13 cellular contexts compared by ENCODE assay signal in the genomic region with DNA sequence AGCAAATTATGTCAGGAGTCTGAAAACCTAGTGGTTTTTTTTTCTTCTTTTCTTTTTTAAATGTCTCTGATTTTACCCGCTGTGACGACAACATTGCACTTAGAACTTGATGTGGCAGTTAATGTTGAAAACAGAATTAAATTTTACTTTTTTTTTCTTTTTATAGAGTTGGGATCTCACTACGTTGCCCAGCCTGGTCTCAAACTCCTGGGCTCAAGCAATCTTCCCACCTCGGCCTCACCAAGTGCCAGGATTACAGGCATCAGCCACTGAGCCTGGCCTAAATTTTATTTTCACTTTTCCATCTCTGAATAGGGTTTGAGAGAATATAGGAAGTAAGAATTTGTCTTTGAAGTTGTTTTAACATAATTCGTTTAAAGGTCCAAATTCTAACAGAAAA. TPM values are rescaled to one million over a fixed set of nuclear protein-coding genes. Genes with fewer than 3 reads are reported as not detected.
DNase-seq lines count a peak whose midpoint lies in the region; ATAC-seq and TF ChIP-seq lines count a peak whose summit lies in the region.
"Had no signal": no experiment of that assay in that cellular context is flagged by ENCODE, and none has a peak within 500 bp of the region (broad histone marks: within the 10 kb centered on the region; RNA-seq: fewer than 3 reads in every experiment).

No MANE protein-coding gene starts in this region.

- H3K27ac ChIP-seq in VCaP: 0 out of 2 replicates have a peak overlapping the region, but pooled peaks have one; percentile 2

- peaks cover 12 to 42% of the 10 kb centered on the region in 2 donors for H3K36me3 Mint-ChIP-seq in activated T-cell treated with anti-CD3 and anti-CD28 coated beads, Interleukin-2, amount 50 U/mL, for 72 hours (ENCODE audit: insufficient read depth in 2 of 2)
- peaks cover 46% of the 10 kb centered on the region for H3K36me3 Mint-ChIP-seq in activated naive CD8-positive, alpha-beta T cell treated with anti-CD3 and anti-CD28 coated beads for 36 hours
- peaks cover 63% of the 10 kb centered on the region for H3K36me3 Mint-ChIP-seq in activated naive CD8-positive, alpha-beta T cell treated with anti-CD3 and anti-CD28 coated beads, Interleukin-2, amount 50 U/mL, for 24 hours (ENCODE audit: low read depth)

- H3K9me3 Mint-ChIP-seq in activated T-cell treated with anti-CD3 and anti-CD28 coated beads, Interleukin-2, amount 50 U/mL, for 72 hours: no peaks in the 10 kb centered on the region
- H3K9me3 Mint-ChIP-seq in activated naive CD8-positive, alpha-beta T cell treated with anti-CD3 and anti-CD28 coated beads for 36 hours: no peaks in the 10 kb centered on the region
- no peaks in the 10 kb centered on the region for H3K9me3 Mint-ChIP-seq in activated naive CD8-positive, alpha-beta T cell treated with anti-CD3 and anti-CD28 coated beads, Interleukin-2, amount 50 U/mL, for 24 hours
- H3K9me3 Mint-ChIP-seq: CD4-positive, alpha-beta memory T cell had no signal

- DNase-seq in activated T-cell treated with anti-CD3 and anti-CD28 coated beads, Interleukin-2, amount 50 U/mL, for 72 hours: no peak
- DNase-seq in activated T-cell treated with anti-CD3 and anti-CD28 coated beads for 4 hours: no peak
- DNase-seq in activated naive CD8-positive, alpha-beta T cell treated with anti-CD3 and anti-CD28 coated beads for 36 hours: no peak
- DNase-seq in activated naive CD8-positive, alpha-beta T cell treated with anti-CD3 and anti-CD28 coated beads, Interleukin-2, amount 50 U/mL, for 24 hours: no peak
- DNase-seq in activated CD4-positive, alpha-beta T cell treated with anti-CD3 and anti-CD28 coated beads, Interleukin-2, amount 50 U/mL, for 4 hours: no peak
- DNase-seq: C1 segment of cervical spinal cord; Calu3; CD4-positive, alpha-beta memory T cell; COR-L47; DMS53; DMS79 treated with DMSO at 0.1 percent for 48 hours; GOT3 had no signal

- H3K27me3 Mint-ChIP-seq in activated T-cell treated with anti-CD3 and anti-CD28 coated beads, Interleukin-2, amount 50 U/mL, for 72 hours (ENCODE audit: low read depth): no peaks in the 10 kb centered on the region
- H3K27me3 Mint-ChIP-seq in activated naive CD8-positive, alpha-beta T cell treated with anti-CD3 and anti-CD28 coated beads for 36 hours: no peaks in the 10 kb centered on the region
- no peaks in the 10 kb centered on the region for H3K27me3 Mint-ChIP-seq in activated naive CD8-positive, alpha-beta T cell treated with anti-CD3 and anti-CD28 coated beads, Interleukin-2, amount 50 U/mL, for 24 hours
- H3K27me3 Mint-ChIP-seq: CD4-positive, alpha-beta memory T cell had no signal

- no peak for TF ChIP-seq CTCF in VCaP (conservative IDR thresholded peaks at IDR 0.05)

- no peak overlapping the region for H3K4me3 Mint-ChIP-seq in activated T-cell treated with anti-CD3 and anti-CD28 coated beads, Interleukin-2, amount 50 U/mL, for 72 hours
- H3K4me3 Mint-ChIP-seq in activated naive CD8-positive, alpha-beta T cell treated with anti-CD3 and anti-CD28 coated beads for 36 hours: no peak overlapping the region
- no peak overlapping the region for H3K4me3 Mint-ChIP-seq in activated naive CD8-positive, alpha-beta T cell treated with anti-CD3 and anti-CD28 coated beads, Interleukin-2, amount 50 U/mL, for 24 hours
- H3K4me3 Mint-ChIP-seq: CD4-positive, alpha-beta memory T cell had no signal

- no peak for ATAC-seq in activated T-cell treated with anti-CD3 and anti-CD28 coated beads, Interleukin-2, amount 50 U/mL, for 72 hours (replicated peaks in 1 of 2)
- no peak for ATAC-seq in activated naive CD8-positive, alpha-beta T cell treated with anti-CD3 and anti-CD28 coated beads, Interleukin-2, amount 50 U/mL, for 24 hours

- peaks cover 3% of the 10 kb centered on the region for H3K4me1 Mint-ChIP-seq in activated T-cell treated with anti-CD3 and anti-CD28 coated beads, Interleukin-2, amount 50 U/mL, for 72 hours (ENCODE audit: low read depth)
- peaks cover 11% of the 10 kb centered on the region for H3K4me1 Mint-ChIP-seq in activated naive CD8-positive, alpha-beta T cell treated with anti-CD3 and anti-CD28 coated beads for 36 hours
- H3K4me1 Mint-ChIP-seq in activated naive CD8-positive, alpha-beta T cell treated with anti-CD3 and anti-CD28 coated beads, Interleukin-2, amount 50 U/mL, for 24 hours: no peaks in the 10 kb centered on the region

- peak overlapping the region; percentile 81 for H3K27ac Mint-ChIP-seq in activated T-cell treated with anti-CD3 and anti-CD28 coated beads, Interleukin-2, amount 50 U/mL, for 72 hours
- peak overlapping the region; percentile 29 for H3K27ac Mint-ChIP-seq in activated naive CD8-positive, alpha-beta T cell treated with anti-CD3 and anti-CD28 coated beads for 36 hours
- H3K27ac Mint-ChIP-seq in activated naive CD8-positive, alpha-beta T cell treated with anti-CD3 and anti-CD28 coated beads, Interleukin-2, amount 50 U/mL, for 24 hours: no peak overlapping the region

RNA-seq across cellular contexts. Expression of gene CDK12, which starts 52.6 kb away (rescaled TPM):
- total RNA-seq in activated T-cell treated with anti-CD3 and anti-CD28 coated beads, Interleukin-2, amount 50 U/mL, for 72 hours: 10 to 100 TPM; 69.4 to 75.9 TPM
- 10 to 100 TPM; 78.8 to 82.1 TPM for total RNA-seq in activated naive CD8-positive, alpha-beta T cell treated with anti-CD3 and anti-CD28 coated beads for 36 hours
